ENCODE assay signal across 7 cellular contexts in genomic region chr4:88390128-88390527, GRCh38.
"Had no signal": no experiment of that assay in that cellular context is flagged by ENCODE, and none has a peak within 500 bp of the region (broad histone marks: within the 10 kb centered on the region; RNA-seq: fewer than 3 reads in every experiment).

No MANE protein-coding gene starts in this region.

- FAIRE-seq: G401.6, GM12891, GM12892, GM18507, GM19239 had no signal

- DNase-seq: GDM1, GF-D8 had no signal
